1 cellular context compared by ENCODE assay signal in genomic region chr20:387520-387919, GRCh38.
TF ChIP-seq lines count a peak whose summit lies in the region.

No MANE protein-coding gene starts in this region.

TF ChIP-seq in HEK293, 187 proteins besides CTCF, POLR2A, EP300 and RAD21:
- TF ChIP-seq ZNF280D (tag by site-specific recombination; IDR thresholded peaks at IDR 0.05) (0 out of 2 replicates have a peak, but pooled peaks have one; percentile 49), ZNF146 (tag by site-specific recombination; IDR thresholded peaks at IDR 0.05) (peak; percentile 98), ZNF211 (tag by site-specific recombination; IDR thresholded peaks at IDR 0.05; ENCODE audit: low read depth) (no peak)
